Comparison of ENCODE assay signal across 23 cellular contexts in the genomic region with DNA sequence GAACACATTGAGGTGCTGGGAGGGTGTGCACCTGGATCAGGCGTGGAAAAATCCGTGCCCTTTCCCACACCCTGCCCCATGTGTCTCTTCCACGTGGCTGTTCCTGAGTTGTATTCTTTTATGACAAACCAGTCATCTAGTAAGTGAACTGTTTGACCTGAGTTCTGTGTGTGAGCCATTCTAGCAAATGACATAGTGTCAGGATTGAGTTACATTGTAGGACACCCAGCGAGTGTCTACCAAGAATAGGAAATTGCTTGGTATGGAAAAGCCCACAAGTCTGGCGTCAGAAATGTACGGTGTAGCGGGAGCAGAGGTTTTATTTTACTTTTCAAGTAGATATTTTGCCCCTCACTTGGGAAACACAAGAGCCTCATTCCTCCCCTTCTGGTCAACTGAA. TPM values are rescaled to one million over a fixed set of nuclear protein-coding genes. Genes with fewer than 3 reads are reported as not detected.
"Had no signal": no experiment of that assay in that cellular context is flagged by ENCODE, and none has a peak within 500 bp of the region (broad histone marks: within the 10 kb centered on the region; RNA-seq: fewer than 3 reads in every experiment).

No MANE protein-coding gene starts in this region.

- H3K27ac ChIP-seq: HL-60, SJSA1, SK-N-MC had no signal

- DNase-seq: KBM-7, NCI-H1092, NCI-H1105 treated with DMSO at 0.1 percent for 48 hours, NCI-H1417 treated with DMSO at 0.1 percent for 48 hours, NCI-H146, NCI-H1694 treated with DMSO at 0.1 percent for 48 hours, NCI-H1930, NCI-H2081, NCI-H2107, NCI-H2227 treated with DMSO at 0.1 percent for 48 hours, NCI-H446, NCI-H510A, NCI-H524 treated with DMSO at 0.1 percent for 48 hours, NCI-H69, NCI-H774, Right ventricle myocardium superior, RPMI8226, SIG-M5 had no signal

- H3K4me1 ChIP-seq: SJSA1 had no signal

- H3K9me3 ChIP-seq: SJSA1 had no signal

- H3K4me3 ChIP-seq: SJSA1, SK-N-MC had no signal

- H3K27me3 ChIP-seq: SJSA1 had no signal

RNA-seq across cellular contexts. Expression of a gene that starts 1.2 kb away (rescaled TPM):
- total RNA-seq: LHCN-M2, MCF 10A, SJSA1 had no signal
